1 cellular context compared by ENCODE assay signal in the genomic region with DNA sequence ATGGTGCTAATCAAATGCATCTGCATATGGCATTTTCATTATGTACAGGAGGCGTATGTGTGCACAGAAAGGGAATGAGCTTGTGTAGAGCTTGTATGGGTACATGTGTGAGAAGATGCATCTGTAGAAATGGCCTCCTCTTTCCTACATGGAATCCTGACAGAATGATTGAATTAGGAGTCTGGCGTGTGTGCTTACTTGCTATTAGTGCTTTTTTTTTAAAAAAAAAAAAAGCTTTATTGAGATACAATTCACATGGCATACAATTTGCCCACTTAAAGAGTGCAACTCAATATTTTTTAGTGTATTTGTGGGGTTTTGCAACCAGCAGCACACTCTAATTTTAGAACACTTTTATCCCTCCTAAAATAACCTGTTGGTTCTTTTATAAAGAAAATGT.
TF ChIP-seq lines count a peak whose summit lies in the region.

No MANE protein-coding gene starts in this region.

TF ChIP-seq in liver, 16 proteins besides CTCF, POLR2A, EP300 and RAD21 (continued from another document):
- TF ChIP-seq HNF4G (IDR thresholded peaks at IDR 0.05): no peak
- no peak for TF ChIP-seq EGR1 (IDR thresholded peaks at IDR 0.05; ENCODE audit: low read depth in 2 of 2)
- no peak for TF ChIP-seq NR2F2 (IDR thresholded peaks at IDR 0.05)
- TF ChIP-seq FOXA2 (IDR thresholded peaks at IDR 0.05): no peak
- TF ChIP-seq SP1 (IDR thresholded peaks at IDR 0.05): no peak
- TF ChIP-seq JUND (IDR thresholded peaks at IDR 0.05): no peak
- TF ChIP-seq MAX (IDR thresholded peaks at IDR 0.05): no peak
- TF ChIP-seq FOXA1 (IDR thresholded peaks at IDR 0.05): no peak
- no peak for TF ChIP-seq RXRA (IDR thresholded peaks at IDR 0.05)
- TF ChIP-seq ATF3 (IDR thresholded peaks at IDR 0.05): no peak
- TF ChIP-seq GABPA (IDR thresholded peaks at IDR 0.05 in 1 of 2, conservative IDR thresholded peaks at IDR 0.05 in 1 of 2): no peak
- TF ChIP-seq HNF4A (conservative IDR thresholded peaks at IDR 0.05): no peak
